Comparison of ENCODE assay signal across 8 cellular contexts in genomic region chrX:53312946-53313745, GRCh38. TPM values are rescaled to one million over a fixed set of nuclear protein-coding genes. Genes with fewer than 3 reads are reported as not detected.
A peak's percentile ranks its signal among the peaks of the same experiment; 100 is the strongest.
DNase-seq lines count a peak whose midpoint lies in the region; ATAC-seq and FAIRE-seq lines count a peak whose summit lies in the region.

No MANE protein-coding gene starts in this region.

- no peaks in the 10 kb centered on the region for H3K9me3 Mint-ChIP-seq in activated naive CD4-positive, alpha-beta T cell treated with anti-CD3 and anti-CD28 coated beads, Interleukin-2, amount 10 ng/mL, durations not matched to agents 7 days and 5 days

- H3K27me3 Mint-ChIP-seq in activated naive CD4-positive, alpha-beta T cell treated with anti-CD3 and anti-CD28 coated beads, Interleukin-2, amount 10 ng/mL, durations not matched to agents 7 days and 5 days: peaks cover 15% of the 10 kb centered on the region

- H3K4me1 Mint-ChIP-seq in activated naive CD4-positive, alpha-beta T cell treated with anti-CD3 and anti-CD28 coated beads, Interleukin-2, amount 10 ng/mL, durations not matched to agents 7 days and 5 days: no peaks in the 10 kb centered on the region

- intact Hi-C loops in posterior cingulate gyrus (cut with DNase I): loop anchor here (5.0 kb wide), 1 partner anchor 124 kb away; no protein-coding TSS in a partner anchor

- H3K4me1 ChIP-seq in SJCRH30: no peaks in the 10 kb centered on the region

- CTCF ChIA-PET in activated naive CD4-positive, alpha-beta T cell treated with anti-CD3 and anti-CD28 coated beads, Interleukin-2, amount 10 ng/mL, durations not matched to agents 7 days and 5 days (lab: Charles Lee): interaction anchor here (0.5 to 4.9 kb wide), 21 partner anchors 9 to 234 kb away, joined by 3 to 51 read pairs (median 4); no protein-coding TSS in a partner anchor

- no peak overlapping the region for H3K4me3 Mint-ChIP-seq in activated naive CD4-positive, alpha-beta T cell treated with anti-CD3 and anti-CD28 coated beads, Interleukin-2, amount 10 ng/mL, durations not matched to agents 7 days and 5 days

- H3K27ac ChIP-seq in SJCRH30: no peak overlapping the region

- DNase-seq in GM03348 (ENCODE audit: low spot score): peak; percentile 69
- DNase-seq in HTR-8/SVneo (ENCODE audit: insufficient read length, low spot score): peak; percentile 43
- peak; percentile 14 to 61 for DNase-seq in SJCRH30
- DNase-seq in activated naive CD4-positive, alpha-beta T cell treated with anti-CD3 and anti-CD28 coated beads, Interleukin-2, amount 10 ng/mL, durations not matched to agents 7 days and 5 days: peak; percentile 65
- peak; percentile 49 for DNase-seq in glomerular visceral epithelial cell (ENCODE audit: extremely low spot score)
- peak in 9 of 10 donors; percentile 51 to 95 (median 68) for DNase-seq in posterior cingulate gyrus
- DNase-seq in putamen (ENCODE audit: low spot score): no peak

- H3K36me3 ChIP-seq in SJCRH30: no peaks in the 10 kb centered on the region

- no peaks in the 10 kb centered on the region for H3K27me3 ChIP-seq in SJCRH30

- no peaks in the 10 kb centered on the region for H3K36me3 Mint-ChIP-seq in activated naive CD4-positive, alpha-beta T cell treated with anti-CD3 and anti-CD28 coated beads, Interleukin-2, amount 10 ng/mL, durations not matched to agents 7 days and 5 days

- FAIRE-seq in HTR-8/SVneo (lab: Jason Lieb, UNC): no peak

- no peak overlapping the region for H3K4me3 ChIP-seq in SJCRH30

- H3K27ac Mint-ChIP-seq in activated naive CD4-positive, alpha-beta T cell treated with anti-CD3 and anti-CD28 coated beads, Interleukin-2, amount 10 ng/mL, durations not matched to agents 7 days and 5 days: no peak overlapping the region

- H3K9me3 ChIP-seq in SJCRH30 (replicated peaks): no peaks in the 10 kb centered on the region

- no peak for ATAC-seq in HG03432 (IDR thresholded peaks at IDR 0.05; ENCODE audit: unreplicated experiment)

RNA-seq across cellular contexts. Expression of gene IQSEC2, which starts 31.8 kb away (rescaled TPM):
- 1.8 and 2.2 TPM in 2 replicates for total RNA-seq in SJCRH30 (2014; rRNA removed; shearing (Covaris generic))
